Comparison of ENCODE assay signal across 19 cellular contexts in genomic region chr21:32750405-32750804, GRCh38.
"Had no signal": no experiment of that assay in that cellular context is flagged by ENCODE, and none has a peak within 500 bp of the region (broad histone marks: within the 10 kb centered on the region; RNA-seq: fewer than 3 reads in every experiment).

No MANE protein-coding gene starts in this region.

- H3K27ac Mint-ChIP-seq: stimulated activated memory B cell treated with anti-CD40 and anti-IgM and Interleukin-4, amounts not matched to agents 10 μg/mL and 1 μg/mL and 100 μg/mL, for 72 hours had no signal

- ATAC-seq: gastrocnemius medialis; heart right ventricle; naive thymus-derived CD8-positive, alpha-beta T cell; sciatic nerve; stimulated activated memory B cell treated with anti-CD40 and anti-IgM and Interleukin-4, amounts not matched to agents 10 μg/mL and 1 μg/mL and 100 μg/mL, for 72 hours had no signal

- H3K4me3 Mint-ChIP-seq: naive thymus-derived CD8-positive, alpha-beta T cell; stimulated activated memory B cell treated with anti-CD40 and anti-IgM and Interleukin-4, amounts not matched to agents 10 μg/mL and 1 μg/mL and 100 μg/mL, for 72 hours had no signal

- H3K4me1 Mint-ChIP-seq: stimulated activated memory B cell treated with anti-CD40 and anti-IgM and Interleukin-4, amounts not matched to agents 10 μg/mL and 1 μg/mL and 100 μg/mL, for 72 hours had no signal

- DNase-seq: cortex of kidney; dorsolateral prefrontal cortex; effector CD8-positive, alpha-beta T cell; gastrocnemius medialis; heart right ventricle; hypothalamus; kidney glomerular epithelial cell; mammary epithelial cell; naive thymus-derived CD8-positive, alpha-beta T cell; posterior cingulate gyrus; spleen; stimulated activated CD4-positive, alpha-beta T cell treated with anti-CD3 and anti-CD28 coated beads, Interleukin-15, amount 100 ng/mL, for 24 hours; stimulated activated CD4-positive, alpha-beta T cell treated with anti-CD3 and anti-CD28 coated beads, Interleukin-1b, Interleukin-23, amount 100 ng/mL, for 48 hours; stimulated activated CD4-positive, alpha-beta T cell treated with anti-CD3 and anti-CD28 coated beads, Interleukin-4, amount 100 ng/mL, for 24 hours; stomach; substantia nigra; trophoblast cell had no signal

- H3K27me3 Mint-ChIP-seq: naive thymus-derived CD8-positive, alpha-beta T cell; stimulated activated memory B cell treated with anti-CD40 and anti-IgM and Interleukin-4, amounts not matched to agents 10 μg/mL and 1 μg/mL and 100 μg/mL, for 72 hours had no signal

- H3K9me3 Mint-ChIP-seq: naive thymus-derived CD8-positive, alpha-beta T cell had no signal
